9 cellular contexts compared by ENCODE assay signal in genomic region chr9:79812507-79813261, GRCh38.
DNase-seq lines count a peak whose midpoint lies in the region; ATAC-seq, FAIRE-seq and TF ChIP-seq lines count a peak whose summit lies in the region.
"Had no signal": no experiment of that assay in that cellular context is flagged by ENCODE, and none has a peak within 500 bp of the region (broad histone marks: within the 10 kb centered on the region; RNA-seq: fewer than 3 reads in every experiment).

No MANE protein-coding gene starts in this region.

- H3K4me1 Mint-ChIP-seq in MCF 10A (ENCODE audit: insufficient read depth, unreplicated experiment) = peaks cover 2% of the 10 kb centered on the region

- TF ChIP-seq CTCF in GM10266 (IDR thresholded peaks at IDR 0.05; ENCODE audit: control insufficient read depth, insufficient read depth, low read depth, missing control alignments) (no peak), MCF 10A (IDR thresholded peaks at IDR 0.05; ENCODE audit: unreplicated experiment) (no peak)

- no peaks in the 10 kb centered on the region for H3K9me3 Mint-ChIP-seq in MCF 10A (ENCODE audit: unreplicated experiment)

- no peaks in the 10 kb centered on the region for H3K27me3 ChIP-seq in H7 (ENCODE audit: control insufficient read depth, insufficient read depth, low read length)

- ATAC-seq in GM21367 (IDR thresholded peaks at IDR 0.05; ENCODE audit: unreplicated experiment) = peak; percentile 82
- peak; percentile 55 for ATAC-seq in HG03521 (IDR thresholded peaks at IDR 0.05; ENCODE audit: unreplicated experiment)
- ATAC-seq: K562 had no signal

- FAIRE-seq in colon (lab: Jason Lieb, UNC) = peak; percentile 41
- FAIRE-seq: K562 had no signal

- no peaks in the 10 kb centered on the region for H3K27me3 Mint-ChIP-seq in MCF 10A (ENCODE audit: insufficient read depth, unreplicated experiment)

- H3K4me3 Mint-ChIP-seq in MCF 10A (ENCODE audit: unreplicated experiment) = no peak overlapping the region

- peak; percentile 5 for DNase-seq in GM10266 (ENCODE audit: extremely low spot score)
- no peak for DNase-seq in activated gamma-delta T cell (lab: John Stamatoyannopoulos, UW)
- no peak for DNase-seq in H7
- DNase-seq in MCF 10A (ENCODE audit: unreplicated experiment) = no peak
- no peak for DNase-seq in NCI-H345 (lab: John Stamatoyannopoulos, UW)

- H3K27ac Mint-ChIP-seq in MCF 10A (ENCODE audit: low read depth, unreplicated experiment) = no peak overlapping the region

- no peaks in the 10 kb centered on the region for H3K36me3 Mint-ChIP-seq in MCF 10A (ENCODE audit: insufficient read depth, unreplicated experiment)

- POLR2A ChIA-PET in MCF 10A (lab: Yijun Ruan, JAX) = interaction anchor here (0.7 kb wide), 1 partner anchor 1780 kb away, joined by 3 read pairs; no protein-coding TSS in a partner anchor

- no peak overlapping the region for H3K4me3 ChIP-seq in H7 (ENCODE audit: insufficient read depth, low read depth, low read length)
- H3K4me3 ChIP-seq: K562 had no signal

- H3K36me3 ChIP-seq in H7 (replicated peaks; ENCODE audit: control insufficient read depth, insufficient read depth, low read length) = no peaks in the 10 kb centered on the region

- intact Hi-C loops in MCF 10A (cut with micrococcal nuclease) = no loop called here

- no TSS peak for BruUV-seq in MCF 10A (replicated peaks; lab: Mats Ljungman, UMichigan)

- CTCF ChIA-PET in MCF 10A (lab: Yijun Ruan, JAX) = interaction anchor here (0.6 kb wide), 2 partner anchors 644 to 652 kb away, joined by 3 read pairs; no protein-coding TSS in a partner anchor
